ENCODE assay signal across 13 cellular contexts in the genomic region with DNA sequence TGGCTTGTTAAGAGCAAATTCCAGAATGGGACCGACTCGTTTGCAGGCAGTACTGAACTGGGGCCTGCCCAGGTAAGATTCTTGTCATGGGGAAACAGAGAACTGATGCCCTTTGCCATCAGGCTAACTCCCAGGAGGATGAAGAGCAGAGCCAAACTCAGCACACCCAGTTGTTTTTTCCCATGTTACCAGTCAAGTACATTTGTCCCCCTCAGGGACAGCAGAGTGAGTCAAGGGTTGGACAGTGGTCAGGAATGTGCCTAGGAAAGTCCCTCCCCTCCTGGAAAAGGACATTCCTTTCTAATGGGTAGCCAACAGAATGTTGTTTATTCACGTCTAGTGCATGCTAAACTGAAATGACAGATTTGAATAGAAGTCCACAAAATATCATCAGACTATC. TPM values are rescaled to one million over a fixed set of nuclear protein-coding genes. Genes with fewer than 3 reads are reported as not detected.
DNase-seq lines count a peak whose midpoint lies in the region; ATAC-seq and TF ChIP-seq lines count a peak whose summit lies in the region.
"Had no signal": no experiment of that assay in that cellular context is flagged by ENCODE, and none has a peak within 500 bp of the region (broad histone marks: within the 10 kb centered on the region; RNA-seq: fewer than 3 reads in every experiment).

No MANE protein-coding gene starts in this region.

- no peaks in the 10 kb centered on the region for H3K9me3 ChIP-seq in BE2C
- H3K9me3 ChIP-seq: BLaER1 treated with 17β-estradiol and CSF1 and Interleukin-3, amounts not matched to agents 10 nM and 100 nM had no signal

- intact Hi-C loops in Right ventricle myocardium inferior (cut with DNase I), result loop anchor here (2.0 to 10.0 kb wide), 4 partner anchors 67 to 433 kb away; a partner anchor contains a TSS
- intact Hi-C loops in dorsolateral prefrontal cortex (cut with DNase I), result loop anchor here in 1 of 2 donors (10.0 kb wide), 1 partner anchor 313 kb away; no protein-coding TSS in a partner anchor

- H3K4me3 ChIP-seq in AG10803 (ENCODE audit: low read length) (no peak overlapping the region), BE2C (ENCODE audit: low read depth, low read length) (no peak overlapping the region), dorsolateral prefrontal cortex (no peak overlapping the region)
- H3K4me3 ChIP-seq: BLaER1 treated with 17β-estradiol and CSF1 and Interleukin-3, amounts not matched to agents 10 nM and 100 nM had no signal

- peaks cover 7% of the 10 kb centered on the region for H3K4me1 ChIP-seq in BE2C

- H3K27me3 ChIP-seq in BE2C (no peaks in the 10 kb centered on the region), dorsolateral prefrontal cortex (peaks cover 0 to 3% (median 0%) of the 10 kb centered on the region in 45 donors)
- H3K27me3 ChIP-seq: BLaER1 treated with 17β-estradiol and CSF1 and Interleukin-3, amounts not matched to agents 10 nM and 100 nM had no signal

- TF ChIP-seq CTCF in AG10803 (conservative IDR thresholded peaks at IDR 0.05; ENCODE audit: low read length) (no peak), omental fat pad (IDR thresholded peaks at IDR 0.05) (no peak), BE2C (IDR thresholded peaks at IDR 0.05; ENCODE audit: low read depth, low read length) (no peak), dorsolateral prefrontal cortex (IDR thresholded peaks at IDR 0.05 in 54 of 56, conservative IDR thresholded peaks at IDR 0.05 in 2 of 56; ENCODE audit: low read depth in 1 of 56, partially characterized antibody in 56 of 56) (no peak)

- H3K36me3 ChIP-seq in BE2C, result no peaks in the 10 kb centered on the region
- H3K36me3 ChIP-seq: BLaER1 treated with 17β-estradiol and CSF1 and Interleukin-3, amounts not matched to agents 10 nM and 100 nM had no signal

- ATAC-seq in Right ventricle myocardium inferior, result peak; percentile 91
- ATAC-seq in omental fat pad (ENCODE audit: low FRiP score), result peak; percentile 38
- ATAC-seq in GM18870 (IDR thresholded peaks at IDR 0.05; ENCODE audit: unreplicated experiment), result no peak
- no peak for ATAC-seq in GM19324 (IDR thresholded peaks at IDR 0.05; ENCODE audit: low FRiP score, unreplicated experiment)
- ATAC-seq: activated T-cell treated with anti-CD3 and anti-CD28 coated beads, Interleukin-2, amount 50 U/mL, for 72 hours had no signal

- peak; percentile 68 for DNase-seq in AG10803 (ENCODE audit: low read depth)
- DNase-seq in T1000 (lab: John Stamatoyannopoulos, UW), result peak; percentile 45
- DNase-seq in Right ventricle myocardium inferior (ENCODE audit: missing footprints), result peak; percentile 43
- no peak for DNase-seq in omental fat pad (ENCODE audit: low spot score)
- no peak for DNase-seq in BE2C
- DNase-seq in dorsolateral prefrontal cortex, result no peak
- DNase-seq: activated T-cell treated with anti-CD3 and anti-CD28 coated beads, Interleukin-2, amount 50 U/mL, for 72 hours; foreskin melanocyte; NCI-H1092 treated with DMSO at 0.1 percent for 48 hours; SHP77 treated with DMSO at 0.1 percent for 48 hours had no signal

- peak overlapping the region in 3 of 59 donors; percentile 27 to 54 (median 32) for H3K27ac ChIP-seq in dorsolateral prefrontal cortex
- H3K27ac ChIP-seq: BLaER1 treated with 17β-estradiol and CSF1 and Interleukin-3, amounts not matched to agents 10 nM and 100 nM had no signal

RNA-seq across cellular contexts. Expression of a gene that starts 1.6 kb away (rescaled TPM):
- total RNA-seq in Right ventricle myocardium inferior (5.6 TPM), omental fat pad (1 to 10 TPM; 1.9 to 6.2 (median 4.3) TPM), dorsolateral prefrontal cortex (1 to 10 TPM in 5 of 120 experiments, under 1 TPM in 23, not detected in 92; 0.07 to 3.8 (median 0.48) TPM)
- polyA plus RNA-seq in BE2C (2012; ENCODE audit: insufficient read depth, insufficient read length, low read depth), result 0.17 TPM
- total RNA-seq: activated T-cell treated with anti-CD3 and anti-CD28 coated beads, Interleukin-2, amount 50 U/mL, for 72 hours had no signal

RNA-seq across cellular contexts. Expression of a gene that starts 27.8 kb away (rescaled TPM):
- 0.30 TPM for total RNA-seq in Right ventricle myocardium inferior
- not detected for total RNA-seq in omental fat pad
- polyA plus RNA-seq in BE2C (2012; ENCODE audit: insufficient read depth, insufficient read length, low read depth), result not detected
- total RNA-seq in dorsolateral prefrontal cortex, result not detected
- total RNA-seq: activated T-cell treated with anti-CD3 and anti-CD28 coated beads, Interleukin-2, amount 50 U/mL, for 72 hours had no signal

RNA-seq across cellular contexts. Expression of a gene that starts 38.3 kb away (rescaled TPM):
- total RNA-seq in Right ventricle myocardium inferior, result 2.0 TPM
- total RNA-seq in omental fat pad, result 1 to 10 TPM in 1 of 4 donors, under 1 TPM in 2, not detected in 1; 0.36 to 1.6 (median 0.56) TPM
- 7.1 TPM for polyA plus RNA-seq in BE2C (2012; ENCODE audit: insufficient read depth, insufficient read length, low read depth)
- total RNA-seq in dorsolateral prefrontal cortex, result 1 to 10 TPM in 118 of 120 experiments, under 1 TPM in 2; 0.86 to 6.0 (median 2.5) TPM

RNA-seq across cellular contexts. Expression of a gene that starts 38.5 kb away (rescaled TPM):
- total RNA-seq in Right ventricle myocardium inferior (48.0 TPM), omental fat pad (10 to 100 TPM; 17.2 to 29.7 (median 19.3) TPM), dorsolateral prefrontal cortex (10 to 100 TPM; 27.9 to 83.0 (median 52.0) TPM)
- polyA plus RNA-seq in BE2C (2012; ENCODE audit: insufficient read depth, insufficient read length, low read depth), result 117 TPM

RNA-seq across cellular contexts. Expression of a gene that starts 43.9 kb away (rescaled TPM):
- total RNA-seq in Right ventricle myocardium inferior, result 369 TPM
- 100 to 1,000 TPM; 317 to 851 (median 829) TPM for total RNA-seq in omental fat pad
- polyA plus RNA-seq in BE2C (2012; ENCODE audit: insufficient read depth, insufficient read length, low read depth), result 7.0 TPM
- total RNA-seq in dorsolateral prefrontal cortex, result 100 to 1,000 TPM in 3 of 120 experiments, 10 to 100 TPM in 76, 1 to 10 TPM in 41; 2.3 to 150 (median 13.2) TPM

Comparison
In these comparisons a context has a peak if more than half of its experiments do, and no peak if none do; other contexts are left out.
1. DNase-seq: peak in AG10803 (single experiment), T1000 (single experiment) and Right ventricle myocardium inferior (single experiment); none in omental fat pad (single experiment), BE2C (single experiment) and dorsolateral prefrontal cortex (0 of 10).
2. ATAC-seq: peak in Right ventricle myocardium inferior (single experiment) and omental fat pad (single experiment); none in GM18870 (single experiment) and GM19324 (single experiment).